2 cellular contexts compared by ENCODE assay signal in genomic region chr18:77162580-77162979, GRCh38.
TF ChIP-seq lines count a peak whose summit lies in the region.

No MANE protein-coding gene starts in this region.

TF ChIP-seq in GM23338, 12 proteins besides CTCF, POLR2A, EP300 and RAD21:
- TF ChIP-seq ZNF462 (CRISPR knock-in tag; IDR thresholded peaks at IDR 0.05) (no peak), ZNF331 (CRISPR knock-in tag; IDR thresholded peaks at IDR 0.05; ENCODE audit: low read depth) (no peak), POLR2AphosphoS5 (IDR thresholded peaks at IDR 0.05; ENCODE audit: low read depth) (no peak), ETS1 (IDR thresholded peaks at IDR 0.05) (no peak), REST (IDR thresholded peaks at IDR 0.05; ENCODE audit: unreplicated experiment) (no peak), STAT1 (IDR thresholded peaks at IDR 0.05; ENCODE audit: unreplicated experiment) (no peak), NANOG (IDR thresholded peaks at IDR 0.05; ENCODE audit: borderline replicate concordance) (no peak), EZH2phosphoT487 (IDR thresholded peaks at IDR 0.05; ENCODE audit: unreplicated experiment) (no peak)
TF ChIP-seq in GM23338: peak in this region for 0.

TF ChIP-seq in H1, 55 proteins besides CTCF, POLR2A, EP300 and RAD21:
- TF ChIP-seq CEBPB (IDR thresholded peaks at IDR 0.05; ENCODE audit: low read depth, low read length), result no peak
- TF ChIP-seq CREB1 (IDR thresholded peaks at IDR 0.05), result no peak
- TF ChIP-seq CHD1 (IDR thresholded peaks at IDR 0.05; ENCODE audit: low read depth, low read length), result no peak
- TF ChIP-seq CHD7 (IDR thresholded peaks at IDR 0.05; ENCODE audit: insufficient replicate concordance, low read length), result no peak
